8 cellular contexts compared by ENCODE assay signal in the genomic region with DNA sequence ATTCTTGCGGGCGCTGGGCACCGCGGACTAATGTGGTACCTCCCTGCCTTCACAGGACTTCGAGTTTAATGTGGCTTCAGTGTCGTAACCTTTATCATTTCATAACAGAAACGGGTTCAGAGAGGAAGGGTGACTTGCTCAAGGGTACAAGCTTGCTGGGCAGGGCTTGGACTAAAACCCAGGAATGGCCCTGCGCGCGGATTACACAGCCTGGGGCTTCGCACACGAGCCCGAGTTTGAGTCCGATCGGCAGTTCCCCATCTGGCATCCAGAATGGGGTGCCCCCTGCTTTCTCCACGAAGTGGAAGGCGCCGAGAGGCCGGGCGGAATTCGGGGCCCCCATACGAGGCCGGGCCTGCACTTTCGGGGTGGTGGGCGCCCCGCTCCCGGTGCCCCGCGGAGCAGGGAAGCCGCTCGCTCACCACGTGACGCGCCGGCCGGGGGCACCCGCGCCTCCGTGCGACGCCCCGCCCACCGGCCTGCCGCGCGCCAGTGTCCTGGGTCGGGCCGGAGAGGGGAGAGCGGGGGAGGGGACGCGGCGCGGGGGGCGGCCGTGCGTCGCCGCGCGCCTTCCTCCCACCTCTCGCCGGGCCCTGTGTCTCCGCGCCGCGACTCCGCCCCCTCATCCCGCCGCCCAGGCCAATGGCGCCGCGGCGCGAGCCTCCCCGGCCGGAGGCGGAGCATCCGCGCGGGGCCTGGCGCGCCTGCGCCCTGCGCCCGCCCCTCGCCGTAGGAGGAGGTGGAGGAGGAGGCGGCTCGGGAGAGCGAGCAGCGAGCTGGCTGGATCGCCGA. TPM values are rescaled to one million over a fixed set of nuclear protein-coding genes. Genes with fewer than 3 reads are reported as not detected.
A peak's percentile ranks its signal among the peaks of the same experiment; 100 is the strongest.
DNase-seq lines count a peak whose midpoint lies in the region; TF ChIP-seq lines count a peak whose summit lies in the region.

A gene with protein sequence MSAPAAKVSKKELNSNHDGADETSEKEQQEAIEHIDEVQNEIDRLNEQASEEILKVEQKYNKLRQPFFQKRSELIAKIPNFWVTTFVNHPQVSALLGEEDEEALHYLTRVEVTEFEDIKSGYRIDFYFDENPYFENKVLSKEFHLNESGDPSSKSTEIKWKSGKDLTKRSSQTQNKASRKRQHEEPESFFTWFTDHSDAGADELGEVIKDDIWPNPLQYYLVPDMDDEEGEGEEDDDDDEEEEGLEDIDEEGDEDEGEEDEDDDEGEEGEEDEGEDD (plus strand): TSS at position 722 of the 792 bp plus-strand sequence. CDS start 361 bp downstream, outside the sequence.

- H3K4me1 Mint-ChIP-seq in H9 = peaks cover 48 to 54% of the 10 kb centered on the region in 2 experiments
- peaks cover 62% of the 10 kb centered on the region for H3K4me1 Mint-ChIP-seq in neural crest cell

- H3K79me1 ChIP-seq in H9 (ENCODE audit: insufficient read depth, low read depth, low read length, poor library complexity, severe bottlenecking) = no peaks in the 10 kb centered on the region

- TF ChIP-seq CTCF in H9 (conservative IDR thresholded peaks at IDR 0.05) (no peak), MM.1S (IDR thresholded peaks at IDR 0.05; ENCODE audit: low read length) (no peak), fibroblast of villous mesenchyme (IDR thresholded peaks at IDR 0.05; ENCODE audit: insufficient read depth, low read depth, low read length) (no peak), neural crest cell (conservative IDR thresholded peaks at IDR 0.05) (no peak)

- no peak within 1 kb of the TSS for H3K4ac ChIP-seq in H9 (ENCODE audit: low read depth, low read length)

- no peak within 1 kb of the TSS for H2AFZ ChIP-seq in H9 (ENCODE audit: low read length)
- peak within 1 kb of the TSS; percentile 72 for H2AFZ ChIP-seq in MM.1S (ENCODE audit: low read length)

- no peak within 1 kb of the TSS for H4K5ac ChIP-seq in H9 (ENCODE audit: insufficient read length, low read depth, low read length)

- H3K18ac ChIP-seq in H9 (ENCODE audit: insufficient read length, low read depth, low read length) = no peak within 1 kb of the TSS

- H3K23ac ChIP-seq in H9 (ENCODE audit: insufficient read length, low read depth, low read length) = no peak within 1 kb of the TSS

- H3K4me2 ChIP-seq in H9 (ENCODE audit: insufficient read depth, insufficient read length, low read length) = peak within 1 kb of the TSS; percentile 100
- peak within 1 kb of the TSS; percentile 87 for H3K4me2 ChIP-seq in MM.1S (ENCODE audit: low read depth, low read length)

- H3K36me3 Mint-ChIP-seq in H9 (ENCODE audit: insufficient read depth in 1 of 3, low read depth in 3 of 3) (peaks cover 55 to 73% (median 58%) of the 10 kb centered on the region in 3 experiments), neural crest cell (ENCODE audit: low read depth) (peaks cover 21% of the 10 kb centered on the region)

- H3K4me1 ChIP-seq in H9 (ENCODE audit: insufficient read depth, low read length) (peaks cover 4% of the 10 kb centered on the region; the same call in 1 of the 2 replicates), MM.1S (ENCODE audit: low read length) (peaks cover 27% of the 10 kb centered on the region), stomach smooth muscle (ENCODE audit: control insufficient read depth, insufficient read depth, low read length) (peaks cover 13% of the 10 kb centered on the region)

- no peak within 1 kb of the TSS for H3T11ph ChIP-seq in H9 (ENCODE audit: low read length)

- H3K36me3 ChIP-seq in MM.1S (replicated peaks; ENCODE audit: insufficient read depth, low read length) (peaks cover 8% of the 10 kb centered on the region; the same call in 1 of the 2 replicates), stomach smooth muscle (ENCODE audit: control insufficient read depth in 2 of 2, insufficient read depth in 2 of 2, low read length in 2 of 2) (peaks cover 12 to 15% of the 10 kb centered on the region in 2 donors)

- DNase-seq in EH (ENCODE audit: low read depth) (peak; percentile 95), H9 (peak; percentile 95), MM.1S (peak; percentile 95), SIG-M5 treated with dmso at 0.1 percent for 504 hours (lab: John Stamatoyannopoulos, UW; ENCODE audit: unreplicated experiment) (peak; percentile 88), activated gamma-delta T cell treated with Interleukin-2 at 50 U/mL for 16 hours (peak; percentile 92), fibroblast of villous mesenchyme (ENCODE audit: low read depth) (peak; percentile 93), neural crest cell (ENCODE audit: low read depth, low spot score) (peak; percentile 92)

- H3K27ac Mint-ChIP-seq in H9 (peak within 1 kb of the TSS; percentile 71 to 98 (median 96)), neural crest cell (ENCODE audit: unreplicated experiment) (peak within 1 kb of the TSS; percentile 89)

- H2BK12ac ChIP-seq in H9 (ENCODE audit: insufficient read length, low read depth, low read length) = no peak within 1 kb of the TSS

- H3K27ac ChIP-seq in H9 (ENCODE audit: insufficient read length, low read depth, low read length) (no peak within 1 kb of the TSS), MM.1S (ENCODE audit: low read length) (peak within 1 kb of the TSS; percentile 61), stomach smooth muscle (ENCODE audit: low read length) (peak within 1 kb of the TSS; percentile 76)

- H2BK20ac ChIP-seq in H9 (ENCODE audit: low read depth, low read length, poor library complexity, severe bottlenecking) = no peak within 1 kb of the TSS

- H3K27me3 ChIP-seq in H9 (ENCODE audit: insufficient read depth, low read length) = no peaks in the 10 kb centered on the region
- H3K27me3 ChIP-seq in MM.1S (replicated peaks; ENCODE audit: insufficient read depth, low read length) = no peaks in the 10 kb centered on the region
- H3K27me3 ChIP-seq in stomach smooth muscle (ENCODE audit: control insufficient read depth in 1 of 2, insufficient read depth in 2 of 2, low read length in 2 of 2) = peaks cover 5 to 18% of the 10 kb centered on the region in 2 donors

- no peak within 1 kb of the TSS for H4K91ac ChIP-seq in H9 (ENCODE audit: insufficient read length, low read depth, low read length)

- H3K79me2 ChIP-seq in H9 (ENCODE audit: insufficient read depth, low read length) = peaks cover 46% of the 10 kb centered on the region
- peaks cover 86% of the 10 kb centered on the region for H3K79me2 ChIP-seq in MM.1S (ENCODE audit: low read length)

- H4K20me1 ChIP-seq in H9 (ENCODE audit: control insufficient read depth, insufficient read depth, insufficient read length) (no peaks in the 10 kb centered on the region), MM.1S (ENCODE audit: insufficient read depth, low read length) (peaks cover 27% of the 10 kb centered on the region)

- H3K23me2 ChIP-seq in H9 (ENCODE audit: insufficient read length, low read depth, low read length, poor library complexity, severe bottlenecking) = peaks cover 18% of the 10 kb centered on the region

- H3K9me2 ChIP-seq in MM.1S (replicated peaks; ENCODE audit: insufficient read depth, low read length) = no peaks in the 10 kb centered on the region

- no peak within 1 kb of the TSS for H2BK15ac ChIP-seq in H9 (ENCODE audit: low read depth, low read length)

- no peak within 1 kb of the TSS for H2AK5ac ChIP-seq in H9 (ENCODE audit: insufficient read length, low read length)

- H2BK120ac ChIP-seq in H9 (ENCODE audit: low read depth, low read length, poor library complexity, severe bottlenecking) = no peak within 1 kb of the TSS

- no peaks in the 10 kb centered on the region for H3K9me3 ChIP-seq in H9 (ENCODE audit: control insufficient read depth, low read depth, low read length)
- H3K9me3 ChIP-seq in MM.1S (replicated peaks; ENCODE audit: insufficient read depth, low read length) = no peaks in the 10 kb centered on the region
- H3K9me3 ChIP-seq in stomach smooth muscle (ENCODE audit: control insufficient read depth in 2 of 2, low read length in 2 of 2) = no peaks in the 10 kb centered on the region

- H3K9me3 Mint-ChIP-seq in H9 (peaks cover 3 to 5% of the 10 kb centered on the region in 2 experiments; a peak in 3 of 5 replicates), neural crest cell (no peaks in the 10 kb centered on the region)

- no peaks in the 10 kb centered on the region for H3K27me3 Mint-ChIP-seq in H9 (ENCODE audit: low read depth)
- peaks cover 5% of the 10 kb centered on the region for H3K27me3 Mint-ChIP-seq in neural crest cell (ENCODE audit: low read depth)

- H3K4me3 ChIP-seq in MM.1S (ENCODE audit: low read length) = peak within 1 kb of the TSS; percentile 87
- H3K4me3 ChIP-seq in fibroblast of villous mesenchyme (ENCODE audit: low read depth, low read length) = peak within 1 kb of the TSS; percentile 85
- H3K4me3 ChIP-seq in stomach smooth muscle (ENCODE audit: low read length in 2 of 2) = peak within 1 kb of the TSS; percentile 85 to 96

- H3K9ac ChIP-seq in H9 (ENCODE audit: extremely low read depth, insufficient read length, low read length) (peak within 1 kb of the TSS; percentile 96), MM.1S (ENCODE audit: low read length) (peak within 1 kb of the TSS; percentile 81), stomach smooth muscle (ENCODE audit: low read length in 2 of 2) (peak within 1 kb of the TSS; percentile 74 to 93)

- H3K4me3 Mint-ChIP-seq in H9 (peak within 1 kb of the TSS; percentile 95 to 100), neural crest cell (peak within 1 kb of the TSS; percentile 90)

- WGBS in H9 (ENCODE audit: extremely low coverage, insufficient read length, low lambda C conversion rate) = no CpG with 5 or more reads among the region's 93 CpGs

- peaks cover 43% of the 10 kb centered on the region for H3F3A ChIP-seq in MM.1S (ENCODE audit: insufficient read depth, low read length)

- H3K14ac ChIP-seq in H9 (ENCODE audit: insufficient read depth, low read length) = peak within 1 kb of the TSS; percentile 67

- H3K56ac ChIP-seq in H9 (ENCODE audit: insufficient read length, low read depth, low read length) = no peak within 1 kb of the TSS

- no peak within 1 kb of the TSS for H4K8ac ChIP-seq in H9 (replicated peaks; ENCODE audit: insufficient read length, low read depth, low read length)

- no peak within 1 kb of the TSS for H2BK5ac ChIP-seq in H9 (ENCODE audit: insufficient read length, low read length)

RNA-seq across cellular contexts. Expression of the gene that starts here (rescaled TPM):
- 1,148 and 1,158 TPM in 2 replicates for total RNA-seq in H9 (2021)
- total RNA-seq in fibroblast of villous mesenchyme = 378 and 491 TPM in 2 replicates
- 891 and 930 TPM in 2 replicates for total RNA-seq in neural crest cell
